ENCODE assay signal across 29 cellular contexts in the genomic region with DNA sequence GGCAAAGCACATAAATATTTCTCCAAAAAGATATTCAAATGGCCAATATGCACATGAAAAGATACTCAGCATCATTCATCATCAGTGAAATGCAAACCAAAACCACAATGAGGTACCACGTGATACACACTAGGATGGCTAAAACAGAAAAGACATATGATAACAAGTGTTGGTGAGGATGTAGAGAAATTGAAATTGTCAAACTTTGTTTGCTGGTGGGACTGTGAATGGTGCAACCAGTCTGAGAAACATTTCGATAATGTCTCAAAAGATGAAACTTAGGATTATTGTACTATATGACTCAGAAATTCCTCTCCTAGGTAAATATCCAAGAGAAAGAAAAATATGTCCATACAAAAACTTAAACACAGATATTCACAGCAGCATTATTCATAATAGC.
"Had no signal": no experiment of that assay in that cellular context is flagged by ENCODE, and none has a peak within 500 bp of the region (broad histone marks: within the 10 kb centered on the region; RNA-seq: fewer than 3 reads in every experiment).

No MANE protein-coding gene starts in this region.

- H3K4me1 Mint-ChIP-seq: natural killer cell; neural progenitor cell; stimulated activated memory B cell treated with anti-CD40 and anti-IgM and Interleukin-4, amounts not matched to agents 10 μg/mL and 1 μg/mL and 100 μg/mL, for 72 hours; stimulated activated naive CD8-positive, alpha-beta T cell treated with anti-CD3 and anti-CD28 coated beads, Interleukin-15, amount 100 ng/mL, for 72 hours had no signal

- H3K9me3 Mint-ChIP-seq: natural killer cell; neural progenitor cell; stimulated activated naive CD8-positive, alpha-beta T cell treated with anti-CD3 and anti-CD28 coated beads, Interleukin-15, amount 100 ng/mL, for 72 hours; type B pancreatic cell had no signal

- H3K9ac ChIP-seq: neural progenitor cell, parathyroid adenoma had no signal

- H3K27me3 Mint-ChIP-seq: naive B cell; stimulated activated memory B cell treated with anti-CD40 and anti-IgM and Interleukin-4, amounts not matched to agents 10 μg/mL and 1 μg/mL and 100 μg/mL, for 72 hours; type B pancreatic cell had no signal

- H3K27me3 ChIP-seq: hepatocyte, left lung, neural progenitor cell, right lobe of liver, tibial nerve, uterus had no signal

- DNase-seq: kidney; left colon; left lung; lower lobe of right lung; mammary epithelial cell; mesenchymal stem cell; naive B cell; natural killer cell; nephron progenitor cell; occipital lobe; psoas muscle; right lobe of liver; stimulated activated CD4-positive, alpha-beta T cell treated with anti-CD3 and anti-CD28 coated beads, Interleukin-1b, Interleukin-23, amount 100 ng/mL, for 48 hours; stimulated activated CD4-positive, alpha-beta T cell treated with anti-CD3 and anti-CD28 coated beads, Interleukin-2, amount 100 ng/mL, for 48 hours; stimulated activated CD4-positive, alpha-beta T cell treated with anti-CD3 and anti-CD28 coated beads, Interleukin-4, amount 100 ng/mL, for 4 hours; stimulated activated CD8-positive, alpha-beta memory T cell treated with anti-CD3 and anti-CD28 coated beads, Interleukin-4, amount 100 ng/mL, for 48 hours; stimulated activated naive CD4-positive, alpha-beta T cell treated with Interleukin-2 at 50 U/mL for 16 hours; stimulated activated naive CD8-positive, alpha-beta T cell treated with anti-CD3 and anti-CD28 coated beads, Interleukin-15, amount 100 ng/mL, for 72 hours; substantia nigra; uterus had no signal

- H3K4me3 ChIP-seq: hepatocyte, left lung, lower lobe of right lung, neural progenitor cell, psoas muscle, right lobe of liver, smooth muscle cell, tibial nerve, uterus had no signal

- H3K4me1 ChIP-seq: neural progenitor cell, psoas muscle, right lobe of liver, uterus had no signal

- H3K36me3 Mint-ChIP-seq: naive B cell; natural killer cell; neural progenitor cell; stimulated activated memory B cell treated with anti-CD40 and anti-IgM and Interleukin-4, amounts not matched to agents 10 μg/mL and 1 μg/mL and 100 μg/mL, for 72 hours; type B pancreatic cell had no signal

- ATAC-seq: left colon; left lung; lower lobe of right lung; natural killer cell; psoas muscle; right lobe of liver; stimulated activated memory B cell treated with anti-CD40 and anti-IgM and Interleukin-4, amounts not matched to agents 10 μg/mL and 1 μg/mL and 100 μg/mL, for 72 hours; stimulated activated naive CD8-positive, alpha-beta T cell treated with anti-CD3 and anti-CD28 coated beads, Interleukin-15, amount 100 ng/mL, for 72 hours had no signal

- H3K36me3 ChIP-seq: left lung, lower lobe of right lung, neural progenitor cell, neutrophil, right lobe of liver, tibial nerve, uterus had no signal

- FAIRE-seq: islet of Langerhans, kidney had no signal

- H3K79me2 ChIP-seq: hepatocyte, parathyroid adenoma had no signal

- H2AFZ ChIP-seq: hepatocyte, neural progenitor cell, parathyroid adenoma had no signal

- H3K4me2 ChIP-seq: hepatocyte, neural progenitor cell, smooth muscle cell had no signal

- H3K27ac ChIP-seq: hepatocyte, left lung, lower lobe of right lung, neural progenitor cell, neutrophil, parathyroid adenoma, psoas muscle, right lobe of liver, tibial nerve, uterus had no signal

- H3K9me3 ChIP-seq: left lung, lower lobe of right lung, neutrophil, psoas muscle, right lobe of liver, tibial nerve, uterus had no signal

- H3K4me3 Mint-ChIP-seq: naive B cell; natural killer cell; nephron progenitor cell; neural progenitor cell; stimulated activated memory B cell treated with anti-CD40 and anti-IgM and Interleukin-4, amounts not matched to agents 10 μg/mL and 1 μg/mL and 100 μg/mL, for 72 hours; stimulated activated naive CD8-positive, alpha-beta T cell treated with anti-CD3 and anti-CD28 coated beads, Interleukin-15, amount 100 ng/mL, for 72 hours; type B pancreatic cell had no signal

- H3K27ac Mint-ChIP-seq: naive B cell; natural killer cell; nephron progenitor cell; neural progenitor cell; stimulated activated memory B cell treated with anti-CD40 and anti-IgM and Interleukin-4, amounts not matched to agents 10 μg/mL and 1 μg/mL and 100 μg/mL, for 72 hours; stimulated activated naive CD8-positive, alpha-beta T cell treated with anti-CD3 and anti-CD28 coated beads, Interleukin-15, amount 100 ng/mL, for 72 hours; type B pancreatic cell had no signal
